Comparison of ENCODE assay signal across 1 cellular context in the genomic region with DNA sequence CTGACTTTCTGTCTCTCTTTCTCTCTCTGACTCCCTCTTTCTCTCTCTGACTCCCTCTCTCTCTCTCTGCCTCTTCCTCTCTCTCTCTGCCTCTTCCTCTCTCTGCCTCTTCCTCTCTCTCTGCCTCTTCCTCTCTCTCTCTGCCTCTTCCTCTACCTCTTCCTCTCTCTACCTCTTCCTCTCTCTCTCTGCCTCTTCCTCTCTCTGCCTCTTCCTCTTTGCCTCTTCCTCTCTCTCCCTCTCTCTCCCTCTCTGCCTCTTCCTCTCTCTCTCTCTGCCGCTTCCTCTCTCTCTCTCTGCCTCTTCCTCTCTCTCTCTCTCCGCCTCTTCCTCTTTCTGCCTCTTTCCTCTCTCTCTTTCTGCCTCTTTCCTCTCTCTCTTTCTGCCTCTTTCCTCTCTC.
A peak's percentile ranks its signal among the peaks of the same experiment; 100 is the strongest.
TF ChIP-seq lines count a peak whose summit lies in the region.

No MANE protein-coding gene starts in this region.

TF ChIP-seq in WTC11, 78 proteins besides CTCF, POLR2A, EP300 and RAD21 (continued from another document):
- peak; percentile 82; the same call in 1 of the 2 replicates for TF ChIP-seq ETV6 (CRISPR knock-in tag; IDR thresholded peaks at IDR 0.05)
